In the genomic region with DNA sequence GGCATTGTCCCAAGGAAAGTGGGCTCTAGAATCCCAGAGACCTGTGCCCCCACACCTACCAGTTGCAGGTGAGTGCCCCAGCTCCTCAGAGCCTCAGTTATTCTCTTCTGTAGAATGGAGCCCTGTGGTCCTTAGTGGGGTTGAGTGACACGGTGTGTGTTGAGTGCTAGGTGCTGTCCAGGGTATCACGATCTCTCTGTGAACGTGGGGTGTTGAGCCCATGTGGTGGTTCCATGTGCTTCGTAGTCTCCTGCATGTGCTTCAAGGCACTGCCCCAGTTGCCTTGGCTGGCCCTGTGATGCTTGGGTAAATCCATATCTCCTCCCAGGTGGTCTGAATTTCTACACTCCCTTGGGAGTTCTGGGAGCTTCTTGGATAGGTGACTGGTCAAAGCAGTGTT, we compare ENCODE assay signal across 2 cellular contexts.
TF ChIP-seq lines count a peak whose summit lies in the region.

No MANE protein-coding gene starts in this region.

TF ChIP-seq in HEK293, 187 proteins besides CTCF, POLR2A, EP300 and RAD21 (continued from another document):
- TF ChIP-seq, protein P1, sequence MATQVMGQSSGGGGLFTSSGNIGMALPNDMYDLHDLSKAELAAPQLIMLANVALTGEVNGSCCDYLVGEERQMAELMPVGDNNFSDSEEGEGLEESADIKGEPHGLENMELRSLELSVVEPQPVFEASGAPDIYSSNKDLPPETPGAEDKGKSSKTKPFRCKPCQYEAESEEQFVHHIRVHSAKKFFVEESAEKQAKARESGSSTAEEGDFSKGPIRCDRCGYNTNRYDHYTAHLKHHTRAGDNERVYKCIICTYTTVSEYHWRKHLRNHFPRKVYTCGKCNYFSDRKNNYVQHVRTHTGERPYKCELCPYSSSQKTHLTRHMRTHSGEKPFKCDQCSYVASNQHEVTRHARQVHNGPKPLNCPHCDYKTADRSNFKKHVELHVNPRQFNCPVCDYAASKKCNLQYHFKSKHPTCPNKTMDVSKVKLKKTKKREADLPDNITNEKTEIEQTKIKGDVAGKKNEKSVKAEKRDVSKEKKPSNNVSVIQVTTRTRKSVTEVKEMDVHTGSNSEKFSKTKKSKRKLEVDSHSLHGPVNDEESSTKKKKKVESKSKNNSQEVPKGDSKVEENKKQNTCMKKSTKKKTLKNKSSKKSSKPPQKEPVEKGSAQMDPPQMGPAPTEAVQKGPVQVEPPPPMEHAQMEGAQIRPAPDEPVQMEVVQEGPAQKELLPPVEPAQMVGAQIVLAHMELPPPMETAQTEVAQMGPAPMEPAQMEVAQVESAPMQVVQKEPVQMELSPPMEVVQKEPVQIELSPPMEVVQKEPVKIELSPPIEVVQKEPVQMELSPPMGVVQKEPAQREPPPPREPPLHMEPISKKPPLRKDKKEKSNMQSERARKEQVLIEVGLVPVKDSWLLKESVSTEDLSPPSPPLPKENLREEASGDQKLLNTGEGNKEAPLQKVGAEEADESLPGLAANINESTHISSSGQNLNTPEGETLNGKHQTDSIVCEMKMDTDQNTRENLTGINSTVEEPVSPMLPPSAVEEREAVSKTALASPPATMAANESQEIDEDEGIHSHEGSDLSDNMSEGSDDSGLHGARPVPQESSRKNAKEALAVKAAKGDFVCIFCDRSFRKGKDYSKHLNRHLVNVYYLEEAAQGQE (tag by site-specific recombination; IDR thresholded peaks at IDR 0.05): peak; percentile 67
TF ChIP-seq in HEK293: peak in this region for 1.

TF ChIP-seq in GM12878, 131 proteins besides CTCF, POLR2A, EP300 and RAD21:
- no peak for TF ChIP-seq NRF1 (conservative IDR thresholded peaks at IDR 0.05; ENCODE audit: low read depth, low read length)
- TF ChIP-seq, protein P1 (IDR thresholded peaks at IDR 0.05; ENCODE audit: low read depth, low read length): peak; percentile 30; the same call in 1 of the 2 replicates
- no peak for TF ChIP-seq NBN (IDR thresholded peaks at IDR 0.05)
- TF ChIP-seq HDAC2 (IDR thresholded peaks at IDR 0.05): no peak
- TF ChIP-seq, protein P2, sequence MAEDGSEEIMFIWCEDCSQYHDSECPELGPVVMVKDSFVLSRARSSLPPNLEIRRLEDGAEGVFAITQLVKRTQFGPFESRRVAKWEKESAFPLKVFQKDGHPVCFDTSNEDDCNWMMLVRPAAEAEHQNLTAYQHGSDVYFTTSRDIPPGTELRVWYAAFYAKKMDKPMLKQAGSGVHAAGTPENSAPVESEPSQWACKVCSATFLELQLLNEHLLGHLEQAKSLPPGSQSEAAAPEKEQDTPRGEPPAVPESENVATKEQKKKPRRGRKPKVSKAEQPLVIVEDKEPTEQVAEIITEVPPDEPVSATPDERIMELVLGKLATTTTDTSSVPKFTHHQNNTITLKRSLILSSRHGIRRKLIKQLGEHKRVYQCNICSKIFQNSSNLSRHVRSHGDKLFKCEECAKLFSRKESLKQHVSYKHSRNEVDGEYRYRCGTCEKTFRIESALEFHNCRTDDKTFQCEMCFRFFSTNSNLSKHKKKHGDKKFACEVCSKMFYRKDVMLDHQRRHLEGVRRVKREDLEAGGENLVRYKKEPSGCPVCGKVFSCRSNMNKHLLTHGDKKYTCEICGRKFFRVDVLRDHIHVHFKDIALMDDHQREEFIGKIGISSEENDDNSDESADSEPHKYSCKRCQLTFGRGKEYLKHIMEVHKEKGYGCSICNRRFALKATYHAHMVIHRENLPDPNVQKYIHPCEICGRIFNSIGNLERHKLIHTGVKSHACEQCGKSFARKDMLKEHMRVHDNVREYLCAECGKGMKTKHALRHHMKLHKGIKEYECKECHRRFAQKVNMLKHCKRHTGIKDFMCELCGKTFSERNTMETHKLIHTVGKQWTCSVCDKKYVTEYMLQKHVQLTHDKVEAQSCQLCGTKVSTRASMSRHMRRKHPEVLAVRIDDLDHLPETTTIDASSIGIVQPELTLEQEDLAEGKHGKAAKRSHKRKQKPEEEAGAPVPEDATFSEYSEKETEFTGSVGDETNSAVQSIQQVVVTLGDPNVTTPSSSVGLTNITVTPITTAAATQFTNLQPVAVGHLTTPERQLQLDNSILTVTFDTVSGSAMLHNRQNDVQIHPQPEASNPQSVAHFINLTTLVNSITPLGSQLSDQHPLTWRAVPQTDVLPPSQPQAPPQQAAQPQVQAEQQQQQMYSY (CRISPR knock-in tag; IDR thresholded peaks at IDR 0.05): no peak
- no peak for TF ChIP-seq MTA2 (IDR thresholded peaks at IDR 0.05; ENCODE audit: low read depth)
- TF ChIP-seq, protein P3, sequence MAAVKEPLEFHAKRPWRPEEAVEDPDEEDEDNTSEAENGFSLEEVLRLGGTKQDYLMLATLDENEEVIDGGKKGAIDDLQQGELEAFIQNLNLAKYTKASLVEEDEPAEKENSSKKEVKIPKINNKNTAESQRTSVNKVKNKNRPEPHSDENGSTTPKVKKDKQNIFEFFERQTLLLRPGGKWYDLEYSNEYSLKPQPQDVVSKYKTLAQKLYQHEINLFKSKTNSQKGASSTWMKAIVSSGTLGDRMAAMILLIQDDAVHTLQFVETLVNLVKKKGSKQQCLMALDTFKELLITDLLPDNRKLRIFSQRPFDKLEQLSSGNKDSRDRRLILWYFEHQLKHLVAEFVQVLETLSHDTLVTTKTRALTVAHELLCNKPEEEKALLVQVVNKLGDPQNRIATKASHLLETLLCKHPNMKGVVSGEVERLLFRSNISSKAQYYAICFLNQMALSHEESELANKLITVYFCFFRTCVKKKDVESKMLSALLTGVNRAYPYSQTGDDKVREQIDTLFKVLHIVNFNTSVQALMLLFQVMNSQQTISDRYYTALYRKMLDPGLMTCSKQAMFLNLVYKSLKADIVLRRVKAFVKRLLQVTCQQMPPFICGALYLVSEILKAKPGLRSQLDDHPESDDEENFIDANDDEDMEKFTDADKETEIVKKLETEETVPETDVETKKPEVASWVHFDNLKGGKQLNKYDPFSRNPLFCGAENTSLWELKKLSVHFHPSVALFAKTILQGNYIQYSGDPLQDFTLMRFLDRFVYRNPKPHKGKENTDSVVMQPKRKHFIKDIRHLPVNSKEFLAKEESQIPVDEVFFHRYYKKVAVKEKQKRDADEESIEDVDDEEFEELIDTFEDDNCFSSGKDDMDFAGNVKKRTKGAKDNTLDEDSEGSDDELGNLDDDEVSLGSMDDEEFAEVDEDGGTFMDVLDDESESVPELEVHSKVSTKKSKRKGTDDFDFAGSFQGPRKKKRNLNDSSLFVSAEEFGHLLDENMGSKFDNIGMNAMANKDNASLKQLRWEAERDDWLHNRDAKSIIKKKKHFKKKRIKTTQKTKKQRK (IDR thresholded peaks at IDR 0.05; ENCODE audit: low read depth, low read length): no peak
